In genomic region chr1:231691618-231692259, GRCh38 we compare ENCODE assay signal across 9 cellular contexts.
DNase-seq lines count a peak whose midpoint lies in the region; ATAC-seq and TF ChIP-seq lines count a peak whose summit lies in the region.
"Had no signal": no experiment of that assay in that cellular context is flagged by ENCODE, and none has a peak within 500 bp of the region (broad histone marks: within the 10 kb centered on the region; RNA-seq: fewer than 3 reads in every experiment).

No MANE protein-coding gene starts in this region.

- H3K4me1 ChIP-seq in OCI-LY1 (ENCODE audit: insufficient read depth, low read length, severe bottlenecking) (no peaks in the 10 kb centered on the region), mucosa of descending colon (ENCODE audit: low read depth) (no peaks in the 10 kb centered on the region)

- ATAC-seq in esophagus mucosa (peak; percentile 77), HG03025 (IDR thresholded peaks at IDR 0.05; ENCODE audit: low FRiP score, unreplicated experiment) (no peak), mucosa of descending colon (no peak), HG03565 (IDR thresholded peaks at IDR 0.05; ENCODE audit: unreplicated experiment) (no peak)

- no peaks in the 10 kb centered on the region for H3K79me2 ChIP-seq in OCI-LY1 (ENCODE audit: insufficient read depth, low read length)

- H3K36me3 Mint-ChIP-seq in nephron (ENCODE audit: low read depth), result peaks cover 5% of the 10 kb centered on the region

- H4K20me1 ChIP-seq in OCI-LY1 (ENCODE audit: insufficient read depth, low read length), result no peaks in the 10 kb centered on the region

- H3K4me3 ChIP-seq in OCI-LY1 (ENCODE audit: low read depth, low read length, poor library complexity, severe bottlenecking) (no peak overlapping the region), mucosa of descending colon (no peak overlapping the region)

- H3K36me3 ChIP-seq in OCI-LY1 (ENCODE audit: insufficient read depth, low read length) (no peaks in the 10 kb centered on the region), mucosa of descending colon (ENCODE audit: low read depth) (no peaks in the 10 kb centered on the region)

- peak; percentile 31 for DNase-seq in COLO829 (ENCODE audit: low spot score)
- no peak for DNase-seq in mucosa of descending colon
- DNase-seq in DMS53 (lab: John Stamatoyannopoulos, UW), result no peak
- DNase-seq: KBM-7 had no signal

- H3K4me1 Mint-ChIP-seq in nephron, result peaks cover 57% of the 10 kb centered on the region

- no peaks in the 10 kb centered on the region for H3K9me2 ChIP-seq in OCI-LY1 (ENCODE audit: low read depth, low read length)

- peak overlapping the region in 2 of 3 experiments; percentile 11 to 27 for H3K27ac Mint-ChIP-seq in nephron

- no peaks in the 10 kb centered on the region for H3K9me3 ChIP-seq in OCI-LY1 (ENCODE audit: low read length)
- H3K9me3 ChIP-seq in mucosa of descending colon, result no peaks in the 10 kb centered on the region

- H3K4me2 ChIP-seq in OCI-LY1 (ENCODE audit: low read length), result no peak overlapping the region

- H3K9ac ChIP-seq in OCI-LY1 (ENCODE audit: low read length), result no peak overlapping the region

- H3K27me3 Mint-ChIP-seq in nephron (ENCODE audit: low read depth), result peaks cover 7% of the 10 kb centered on the region

- no peak overlapping the region for H2AFZ ChIP-seq in OCI-LY1 (ENCODE audit: low read length)

- H3K27me3 ChIP-seq in OCI-LY1 (ENCODE audit: insufficient read depth, low read length), result no peaks in the 10 kb centered on the region

- TF ChIP-seq CTCF in OCI-LY1 (IDR thresholded peaks at IDR 0.05; ENCODE audit: low read length), result peak; percentile 83
- peak; percentile 61 to 76 (median 75) for TF ChIP-seq CTCF in nephron (IDR thresholded peaks at IDR 0.05; ENCODE audit: unreplicated experiment in 3 of 3)
- TF ChIP-seq CTCF in mucosa of descending colon (IDR thresholded peaks at IDR 0.05), result no peak

- no peaks in the 10 kb centered on the region for H3F3A ChIP-seq in OCI-LY1 (ENCODE audit: insufficient read depth, low read length)

- intact Hi-C loops in mucosa of descending colon (cut with DNase I, micrococcal nuclease), result no loop called here

- no peak overlapping the region for H3K4me3 Mint-ChIP-seq in nephron

- peaks cover 8% of the 10 kb centered on the region for H3K9me3 Mint-ChIP-seq in nephron

- no peak overlapping the region for H3K27ac ChIP-seq in OCI-LY1 (ENCODE audit: low read depth, low read length, poor library complexity, severe bottlenecking)
